Comparison of ENCODE assay signal across 22 cellular contexts in genomic region chr15:89363770-89364169, GRCh38.
"Had no signal": no experiment of that assay in that cellular context is flagged by ENCODE, and none has a peak within 500 bp of the region (broad histone marks: within the 10 kb centered on the region; RNA-seq: fewer than 3 reads in every experiment).

No MANE protein-coding gene starts in this region.

- H3K9me3 Mint-ChIP-seq: activated B cell treated with CpG ODN at 0.5 μM for 24 hours; activated CD4-positive, alpha-beta memory T cell treated with anti-CD3 and anti-CD28 coated beads for 36 hours; activated CD4-positive, alpha-beta T cell treated with anti-CD3 and anti-CD28 coated beads, Interleukin-2, amount 10 ng/mL, durations not matched to agents 7 days and 5 days; activated naive CD4-positive, alpha-beta T cell treated with anti-CD3 and anti-CD28 coated beads, Interleukin-2, amount 10 ng/mL, durations not matched to agents 7 days and 5 days; activated naive CD8-positive, alpha-beta T cell treated with anti-CD3 and anti-CD28 coated beads for 36 hours; activated T-cell treated with anti-CD3 and anti-CD28 coated beads, Interleukin-2, amount 50 U/mL, for 4 hours; activated T-helper 17 cell treated with anti-CD3 and anti-CD28 coated beads, Interleukin-2, amount 50 U/mL, for 72 hours; T-helper 1 cell treated with Interleukin-12 subunit alpha and Interleukin-12 subunit beta and Interleukin-4 antibody, amounts not matched to agents 30 μg/mL and 1 μg/mL, for 36 hours had no signal

- DNase-seq: activated B cell treated with CpG ODN at 0.5 μM for 24 hours; activated CD4-positive, alpha-beta memory T cell treated with anti-CD3 and anti-CD28 coated beads for 36 hours; activated CD4-positive, alpha-beta T cell treated with anti-CD3 and anti-CD28 coated beads for 1 hour; activated CD4-positive, alpha-beta T cell treated with anti-CD3 and anti-CD28 coated beads, Interleukin-2, amount 10 ng/mL, durations not matched to agents 7 days and 5 days; activated CD8-positive, alpha-beta memory T cell treated with anti-CD3 and anti-CD28 coated beads for 24 hours; activated gamma-delta T cell treated with Interleukin-2 at 50 U/mL for 16 hours; activated naive CD4-positive, alpha-beta T cell treated with anti-CD3 and anti-CD28 coated beads, Interleukin-2, amount 10 ng/mL, durations not matched to agents 7 days and 5 days; activated naive CD8-positive, alpha-beta T cell treated with anti-CD3 and anti-CD28 coated beads for 36 hours; activated T-cell treated with anti-CD3 and anti-CD28 coated beads, Interleukin-2, amount 50 U/mL, for 4 hours; central memory CD4-positive, alpha-beta T cell; IMR-90; NCI-H1048; NCI-H146; NCI-H187 treated with DMSO at 0.1 percent for 48 hours; NCI-H226; Right ventricle myocardium superior; SJCRH30 had no signal

- H3K27ac ChIP-seq: breast epithelium, SJCRH30 had no signal

- H3K4me3 ChIP-seq: breast epithelium, SJCRH30 had no signal

- H3K4me3 Mint-ChIP-seq: activated CD4-positive, alpha-beta T cell treated with anti-CD3 and anti-CD28 coated beads, Interleukin-2, amount 10 ng/mL, durations not matched to agents 7 days and 5 days; activated naive CD4-positive, alpha-beta T cell treated with anti-CD3 and anti-CD28 coated beads, Interleukin-2, amount 10 ng/mL, durations not matched to agents 7 days and 5 days; activated naive CD8-positive, alpha-beta T cell treated with anti-CD3 and anti-CD28 coated beads for 36 hours; activated T-cell treated with anti-CD3 and anti-CD28 coated beads, Interleukin-2, amount 50 U/mL, for 4 hours; activated T-helper 17 cell treated with anti-CD3 and anti-CD28 coated beads, Interleukin-2, amount 50 U/mL, for 72 hours; T-helper 1 cell treated with Interleukin-12 subunit alpha and Interleukin-12 subunit beta and Interleukin-4 antibody, amounts not matched to agents 30 μg/mL and 1 μg/mL, for 36 hours had no signal

- H3K4me1 ChIP-seq: SJCRH30 had no signal

- H3K36me3 Mint-ChIP-seq: activated CD4-positive, alpha-beta memory T cell treated with anti-CD3 and anti-CD28 coated beads for 36 hours; activated naive CD8-positive, alpha-beta T cell treated with anti-CD3 and anti-CD28 coated beads for 36 hours had no signal

- H3K4me1 Mint-ChIP-seq: activated T-helper 17 cell treated with anti-CD3 and anti-CD28 coated beads, Interleukin-2, amount 50 U/mL, for 72 hours had no signal

- H3K36me3 ChIP-seq: breast epithelium, SJCRH30 had no signal

- ATAC-seq: activated T-cell treated with anti-CD3 and anti-CD28 coated beads, Interleukin-2, amount 50 U/mL, for 4 hours; activated T-helper 17 cell treated with anti-CD3 and anti-CD28 coated beads, Interleukin-2, amount 50 U/mL, for 72 hours; Panc1; SK-N-SH treated with all-trans-retinoic acid at 6 μM for 48 hours had no signal

- H3K9me3 ChIP-seq: breast epithelium, SJCRH30 had no signal

- H3K27ac Mint-ChIP-seq: activated B cell treated with CpG ODN at 0.5 μM for 24 hours; activated CD4-positive, alpha-beta memory T cell treated with anti-CD3 and anti-CD28 coated beads for 36 hours; activated CD4-positive, alpha-beta T cell treated with anti-CD3 and anti-CD28 coated beads, Interleukin-2, amount 10 ng/mL, durations not matched to agents 7 days and 5 days; activated naive CD4-positive, alpha-beta T cell treated with anti-CD3 and anti-CD28 coated beads, Interleukin-2, amount 10 ng/mL, durations not matched to agents 7 days and 5 days; activated naive CD8-positive, alpha-beta T cell treated with anti-CD3 and anti-CD28 coated beads for 36 hours; activated T-helper 17 cell treated with anti-CD3 and anti-CD28 coated beads, Interleukin-2, amount 50 U/mL, for 72 hours had no signal
